21 cellular contexts compared by ENCODE assay signal in genomic region chr17:12927001-12927400, GRCh38.
A peak's percentile ranks its signal among the peaks of the same experiment; 100 is the strongest.
DNase-seq lines count a peak whose midpoint lies in the region; ATAC-seq and TF ChIP-seq lines count a peak whose summit lies in the region.
"Had no signal": no experiment of that assay in that cellular context is flagged by ENCODE, and none has a peak within 500 bp of the region (broad histone marks: within the 10 kb centered on the region; RNA-seq: fewer than 3 reads in every experiment).

No MANE protein-coding gene starts in this region.

- no peak overlapping the region for H3K4me3 Mint-ChIP-seq in naive thymus-derived CD8-positive, alpha-beta T cell
- H3K4me3 Mint-ChIP-seq: B cell had no signal

- no peaks in the 10 kb centered on the region for H3K27me3 ChIP-seq in BLaER1 treated with 17β-estradiol and CSF1 and Interleukin-3, amounts not matched to agents 10 nM and 100 nM
- H3K27me3 ChIP-seq in skeletal muscle tissue (ENCODE audit: control insufficient read depth in 3 of 3, insufficient read depth in 3 of 3, low read length in 3 of 3) (no peaks in the 10 kb centered on the region), lower lobe of right lung (ENCODE audit: low read depth) (no peaks in the 10 kb centered on the region)
- H3K27me3 ChIP-seq: MG63 had no signal

- peaks cover 3 to 28% (median 3%) of the 10 kb centered on the region in 5 donors for H3K27me3 Mint-ChIP-seq in naive thymus-derived CD8-positive, alpha-beta T cell
- H3K27me3 Mint-ChIP-seq: B cell had no signal

- H3K4me3 ChIP-seq in BLaER1 treated with 17β-estradiol and CSF1 and Interleukin-3, amounts not matched to agents 10 nM and 100 nM: no peak overlapping the region
- H3K4me3 ChIP-seq in HEK293 (ENCODE audit: low read depth, low read length) (no peak overlapping the region), choroid plexus epithelial cell (ENCODE audit: low read depth, low read length) (no peak overlapping the region), skeletal muscle tissue (ENCODE audit: low read length in 3 of 3) (no peak overlapping the region), lower lobe of right lung (no peak overlapping the region)
- H3K4me3 ChIP-seq: K562, MG63 had no signal

- no peaks in the 10 kb centered on the region for H3K36me3 Mint-ChIP-seq in naive thymus-derived CD8-positive, alpha-beta T cell

- H3K9me3 Mint-ChIP-seq in naive thymus-derived CD8-positive, alpha-beta T cell: peaks cover 0 to 9% (median 0%) of the 10 kb centered on the region in 9 donors

- no peak for ATAC-seq in lower lobe of right lung
- ATAC-seq in naive thymus-derived CD8-positive, alpha-beta T cell: no peak
- ATAC-seq: K562 had no signal

- peak overlapping the region in 9 of 11 experiments; percentile 32 to 75 (median 59); a peak in 18 of 22 replicates for H3K4me2 ChIP-seq in BLaER1 treated with 17β-estradiol and CSF1 and Interleukin-3, amounts not matched to agents 10 nM and 100 nM

- H3K4me1 Mint-ChIP-seq in naive thymus-derived CD8-positive, alpha-beta T cell: no peaks in the 10 kb centered on the region
- H3K4me1 Mint-ChIP-seq: B cell had no signal

- no peaks in the 10 kb centered on the region for H3K36me3 ChIP-seq in BLaER1 treated with 17β-estradiol and CSF1 and Interleukin-3, amounts not matched to agents 10 nM and 100 nM
- H3K36me3 ChIP-seq in HEK293 (ENCODE audit: control insufficient read depth in 2 of 2, insufficient read depth in 1 of 2, low read length in 2 of 2) (peaks cover 0 to 16% of the 10 kb centered on the region in 2 experiments), skeletal muscle tissue (ENCODE audit: control insufficient read depth in 3 of 3, insufficient read depth in 3 of 3, low read length in 3 of 3) (no peaks in the 10 kb centered on the region), lower lobe of right lung (no peaks in the 10 kb centered on the region)
- H3K36me3 ChIP-seq: MG63 had no signal

- TF ChIP-seq CTCF in HEK293 (tag by site-specific recombination; IDR thresholded peaks at IDR 0.05) (no peak), choroid plexus epithelial cell (conservative IDR thresholded peaks at IDR 0.05; ENCODE audit: low read depth, low read length) (no peak), lower lobe of right lung (IDR thresholded peaks at IDR 0.05) (no peak)

- no peaks in the 10 kb centered on the region for H3K9me3 ChIP-seq in BLaER1 treated with 17β-estradiol and CSF1 and Interleukin-3, amounts not matched to agents 10 nM and 100 nM (replicated peaks in 1 of 11)
- H3K9me3 ChIP-seq in HEK293 (ENCODE audit: control insufficient read depth, insufficient read depth, low read depth, low read length) (no peaks in the 10 kb centered on the region), skeletal muscle tissue (ENCODE audit: control insufficient read depth in 3 of 3, low read length in 3 of 3) (no peaks in the 10 kb centered on the region), lower lobe of right lung (no peaks in the 10 kb centered on the region)
- H3K9me3 ChIP-seq: MG63 had no signal

- DNase-seq in choroid plexus epithelial cell (ENCODE audit: low read depth) (peak; percentile 2), lower lobe of right lung (no peak), germinal center (ENCODE audit: low spot score) (no peak)
- DNase-seq in naive thymus-derived CD8-positive, alpha-beta T cell: no peak
- DNase-seq: Calu3; DMS79 treated with DMSO at 0.1 percent for 48 hours; H7; NCI-H1105 treated with DMSO at 0.1 percent for 48 hours; NCI-H146; NCI-H2029; NCI-H446 treated with DMSO at 0.1 percent for 48 hours; NCI-H526; NK-92 treated with Interleukin-12 subunit alpha and Interleukin-12 subunit beta, amount 100 ng/mL, for 24 hours; SHP77 treated with DMSO at 0.1 percent for 48 hours had no signal

- no peak overlapping the region for H3K27ac Mint-ChIP-seq in naive thymus-derived CD8-positive, alpha-beta T cell
- H3K27ac Mint-ChIP-seq: B cell had no signal

- intact Hi-C loops in lower lobe of right lung (cut with DNase I): no loop called here

- POLR2A ChIA-PET in HEK293 (lab: Yijun Ruan, JAX): no interaction called here
- POLR2A ChIA-PET in naive thymus-derived CD8-positive, alpha-beta T cell (lab: Charles Lee): no interaction called here

- no peaks in the 10 kb centered on the region for H4K20me1 ChIP-seq in BLaER1 treated with 17β-estradiol and CSF1 and Interleukin-3, amounts not matched to agents 10 nM and 100 nM

- H3K27ac ChIP-seq in BLaER1 treated with 17β-estradiol and CSF1 and Interleukin-3, amounts not matched to agents 10 nM and 100 nM: peak overlapping the region in 5 of 11 experiments; percentile 14 to 50 (median 40); a peak in 7 of 22 replicates
- H3K27ac ChIP-seq in HEK293 (ENCODE audit: extremely low read depth, low read depth, low read length): 0 out of 2 replicates have a peak overlapping the region, but pooled peaks have one; percentile 24
- H3K27ac ChIP-seq in skeletal muscle tissue (ENCODE audit: low read depth, low read length): peak overlapping the region; percentile 19
- no peak overlapping the region for H3K27ac ChIP-seq in lower lobe of right lung
- H3K27ac ChIP-seq: RWPE1 had no signal

- peak overlapping the region in 2 of 11 experiments; percentile 21 to 24; a peak in 1 of 22 replicates for H3K9ac ChIP-seq in BLaER1 treated with 17β-estradiol and CSF1 and Interleukin-3, amounts not matched to agents 10 nM and 100 nM
- peak overlapping the region in 1 of 3 donors; percentile 65 for H3K9ac ChIP-seq in skeletal muscle tissue (ENCODE audit: low read depth in 1 of 3, low read length in 3 of 3)

- H3K4me1 ChIP-seq in BLaER1 treated with 17β-estradiol and CSF1 and Interleukin-3, amounts not matched to agents 10 nM and 100 nM: peaks cover 0 to 30% (median 22%) of the 10 kb centered on the region in 10 experiments; a peak in 16 of 20 replicates
- H3K4me1 ChIP-seq in HEK293 (ENCODE audit: control insufficient read depth, insufficient read depth, low read length): peaks cover 17% of the 10 kb centered on the region
- peaks cover 0 to 5% (median 2%) of the 10 kb centered on the region in 3 donors for H3K4me1 ChIP-seq in skeletal muscle tissue (ENCODE audit: control insufficient read depth in 3 of 3, insufficient read depth in 3 of 3, low read length in 3 of 3)
- H3K4me1 ChIP-seq in lower lobe of right lung: no peaks in the 10 kb centered on the region

- CTCF ChIA-PET in HEK293 (lab: Yijun Ruan, JAX): interaction anchor here (0.6 to 1.5 kb wide), 2 partner anchors 78 to 509 kb away, joined by 3 to 9 read pairs; no protein-coding TSS in a partner anchor

TF ChIP-seq in HEK293, 187 proteins besides CTCF, POLR2A, EP300 and RAD21:
- no peak for TF ChIP-seq ZNF24 (tag by site-specific recombination; IDR thresholded peaks at IDR 0.05)
- TF ChIP-seq OVOL3 (tag by site-specific recombination; IDR thresholded peaks at IDR 0.05): no peak
- no peak for TF ChIP-seq ZNF830 (tag by site-specific recombination; IDR thresholded peaks at IDR 0.05; ENCODE audit: low read depth)
- no peak for TF ChIP-seq ZNF707 (tag by site-specific recombination; IDR thresholded peaks at IDR 0.05)
- TF ChIP-seq ZNF561 (tag by site-specific recombination; IDR thresholded peaks at IDR 0.05; ENCODE audit: borderline replicate concordance): no peak
TF ChIP-seq in HEK293: peak in this region for 0.
